In the genomic region with DNA sequence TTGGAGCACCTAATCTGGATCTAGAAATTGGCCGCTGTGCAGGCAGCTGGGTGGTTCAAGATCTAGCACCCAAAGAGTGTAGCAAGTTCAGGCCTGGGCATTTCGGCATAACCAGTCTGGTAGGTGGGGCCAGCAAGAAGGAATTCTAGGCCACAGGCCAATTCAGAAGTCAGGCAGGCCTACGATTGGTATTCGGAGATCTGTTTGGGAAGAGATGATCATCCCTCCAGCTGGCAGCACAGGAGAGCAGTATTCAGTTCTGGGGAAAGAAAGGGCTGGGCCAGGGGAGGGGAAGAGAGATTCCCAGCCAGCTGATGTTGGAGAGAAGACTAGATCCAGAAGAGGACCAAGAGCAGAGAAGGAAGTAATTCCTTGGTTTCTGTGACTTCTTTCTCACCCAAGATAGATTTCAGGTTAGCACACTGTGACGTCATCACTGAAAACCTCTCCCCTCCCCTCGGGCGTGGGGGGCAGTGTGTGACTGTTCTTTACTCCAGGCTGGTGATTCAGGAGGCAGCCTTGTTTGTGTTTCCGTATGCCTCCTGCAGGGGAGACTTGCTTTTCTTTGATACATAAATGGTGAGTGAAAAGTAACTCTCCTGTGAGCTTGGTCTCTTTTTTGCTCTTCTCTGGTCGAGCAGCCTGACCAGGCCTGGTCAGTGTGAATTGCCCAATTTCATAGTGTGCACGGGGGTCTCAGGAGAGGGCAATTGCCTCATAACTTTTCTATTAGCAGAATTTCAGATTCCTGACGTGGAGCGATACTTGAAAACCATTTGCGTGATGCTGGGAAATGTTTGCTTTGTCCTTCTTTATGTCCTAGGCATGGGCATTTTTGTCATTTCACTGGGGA, we compare ENCODE assay signal across 10 cellular contexts.
DNase-seq lines count a peak whose midpoint lies in the region; ATAC-seq and TF ChIP-seq lines count a peak whose summit lies in the region.
"Had no signal": no experiment of that assay in that cellular context is flagged by ENCODE, and none has a peak within 500 bp of the region (broad histone marks: within the 10 kb centered on the region; RNA-seq: fewer than 3 reads in every experiment).

No MANE protein-coding gene starts in this region.

- H3K4me1 ChIP-seq in HEK293 (ENCODE audit: control insufficient read depth, insufficient read depth, low read length) = peaks cover 20% of the 10 kb centered on the region
- H3K4me1 ChIP-seq in adipocyte (ENCODE audit: control insufficient read depth, insufficient read depth, low read length) = peaks cover 32% of the 10 kb centered on the region

- no peaks in the 10 kb centered on the region for H3K27me3 Mint-ChIP-seq in activated CD4-positive, alpha-beta memory T cell treated with anti-CD3 and anti-CD28 coated beads for 36 hours

- peak; percentile 58; the same call in 1 of the 2 replicates for TF ChIP-seq CTCF in HEK293 (tag by site-specific recombination; IDR thresholded peaks at IDR 0.05)

- intact Hi-C loops in left ventricle myocardium superior (cut with micrococcal nuclease) = no loop called here
- intact Hi-C loops in activated CD4-positive, alpha-beta memory T cell treated with anti-CD3 and anti-CD28 coated beads for 36 hours (cut with micrococcal nuclease) = no loop called here

- POLR2A ChIA-PET in HEK293 (lab: Yijun Ruan, JAX) = interaction anchor here (0.6 kb wide), 1 partner anchor 34 kb away, joined by 8 read pairs; no protein-coding TSS in a partner anchor
- POLR2A ChIA-PET in activated CD4-positive, alpha-beta memory T cell treated with anti-CD3 and anti-CD28 coated beads for 36 hours (lab: Charles Lee) = no interaction called here

- H3K36me3 ChIP-seq in HEK293 (ENCODE audit: control insufficient read depth in 2 of 2, insufficient read depth in 1 of 2, low read length in 2 of 2) (no peaks in the 10 kb centered on the region), adipocyte (ENCODE audit: control insufficient read depth, insufficient read depth, low read length, severe bottlenecking) (no peaks in the 10 kb centered on the region)
- H3K36me3 ChIP-seq: neutrophil had no signal

- H3K4me1 Mint-ChIP-seq in activated CD4-positive, alpha-beta memory T cell treated with anti-CD3 and anti-CD28 coated beads for 36 hours (ENCODE audit: low read depth) = no peaks in the 10 kb centered on the region

- no peaks in the 10 kb centered on the region for H3K36me3 Mint-ChIP-seq in activated CD4-positive, alpha-beta memory T cell treated with anti-CD3 and anti-CD28 coated beads for 36 hours

- no peaks in the 10 kb centered on the region for H3K27me3 ChIP-seq in adipocyte (replicated peaks; ENCODE audit: control insufficient read depth, insufficient read depth, low read length)
- H3K27me3 ChIP-seq: neutrophil had no signal

- H3K4me3 Mint-ChIP-seq in activated CD4-positive, alpha-beta memory T cell treated with anti-CD3 and anti-CD28 coated beads for 36 hours = no peak overlapping the region

- no peak overlapping the region for H3K4me3 ChIP-seq in HEK293 (ENCODE audit: low read depth, low read length)
- H3K4me3 ChIP-seq in adipocyte (ENCODE audit: low read length) = peak overlapping the region; percentile 58
- H3K4me3 ChIP-seq in skin epidermis = no peak overlapping the region

- no peaks in the 10 kb centered on the region for H3K9me3 Mint-ChIP-seq in activated CD4-positive, alpha-beta memory T cell treated with anti-CD3 and anti-CD28 coated beads for 36 hours

- peak; percentile 80 for ATAC-seq in left ventricle myocardium superior
- ATAC-seq in GM21367 (IDR thresholded peaks at IDR 0.05; ENCODE audit: unreplicated experiment) = no peak
- ATAC-seq in HG03175 (IDR thresholded peaks at IDR 0.05; ENCODE audit: unreplicated experiment) = no peak

- DNase-seq in adipocyte (ENCODE audit: low read depth) = peak; percentile 54
- DNase-seq in left ventricle myocardium superior = peak; percentile 40
- no peak for DNase-seq in activated CD4-positive, alpha-beta memory T cell treated with anti-CD3 and anti-CD28 coated beads for 36 hours
- no peak for DNase-seq in DMS79 (lab: John Stamatoyannopoulos, UW)
- DNase-seq: activated CD4-positive, alpha-beta T cell treated with anti-CD3 and anti-CD28 coated beads, Interleukin-2, amount 50 U/mL, for 48 hours had no signal

- peak overlapping the region; percentile 71 for H3K9ac ChIP-seq in adipocyte (ENCODE audit: low read length)

- H3K27ac ChIP-seq in HEK293 (ENCODE audit: extremely low read depth, low read depth, low read length) (no peak overlapping the region; the same call in 1 of the 2 replicates), skin epidermis (peak overlapping the region in 16 of 21 experiments; percentile 11 to 78 (median 52))
- H3K27ac ChIP-seq: neutrophil had no signal

- H3K9me3 ChIP-seq in HEK293 (ENCODE audit: control insufficient read depth, insufficient read depth, low read depth, low read length) = no peaks in the 10 kb centered on the region
- H3K9me3 ChIP-seq in adipocyte (ENCODE audit: control insufficient read depth, low read length) = no peaks in the 10 kb centered on the region
- H3K9me3 ChIP-seq: neutrophil had no signal

- CTCF ChIA-PET in HEK293 (lab: Yijun Ruan, JAX) = interaction anchor here (0.6 to 1.0 kb wide), 2 partner anchors 13 to 1154 kb away, joined by 3 read pairs; no protein-coding TSS in a partner anchor
- CTCF ChIA-PET in activated CD4-positive, alpha-beta memory T cell treated with anti-CD3 and anti-CD28 coated beads for 36 hours (lab: Charles Lee) = no interaction called here

- no peak overlapping the region for H3K27ac Mint-ChIP-seq in activated CD4-positive, alpha-beta memory T cell treated with anti-CD3 and anti-CD28 coated beads for 36 hours

TF ChIP-seq in HEK293, 187 proteins besides CTCF, POLR2A, EP300 and RAD21 (continues in another document):
- no peak for TF ChIP-seq ZNF391 (tag by site-specific recombination; IDR thresholded peaks at IDR 0.05; ENCODE audit: borderline replicate concordance, low read depth)
- no peak for TF ChIP-seq ZBTB1 (tag by site-specific recombination; IDR thresholded peaks at IDR 0.05)
- TF ChIP-seq TRIM28 (IDR thresholded peaks at IDR 0.05; ENCODE audit: borderline replicate concordance, low read length) = peak; percentile 34; the same call in 1 of the 2 replicates
- no peak for TF ChIP-seq ZNF514 (tag by site-specific recombination; IDR thresholded peaks at IDR 0.05)
- TF ChIP-seq, protein P1, sequence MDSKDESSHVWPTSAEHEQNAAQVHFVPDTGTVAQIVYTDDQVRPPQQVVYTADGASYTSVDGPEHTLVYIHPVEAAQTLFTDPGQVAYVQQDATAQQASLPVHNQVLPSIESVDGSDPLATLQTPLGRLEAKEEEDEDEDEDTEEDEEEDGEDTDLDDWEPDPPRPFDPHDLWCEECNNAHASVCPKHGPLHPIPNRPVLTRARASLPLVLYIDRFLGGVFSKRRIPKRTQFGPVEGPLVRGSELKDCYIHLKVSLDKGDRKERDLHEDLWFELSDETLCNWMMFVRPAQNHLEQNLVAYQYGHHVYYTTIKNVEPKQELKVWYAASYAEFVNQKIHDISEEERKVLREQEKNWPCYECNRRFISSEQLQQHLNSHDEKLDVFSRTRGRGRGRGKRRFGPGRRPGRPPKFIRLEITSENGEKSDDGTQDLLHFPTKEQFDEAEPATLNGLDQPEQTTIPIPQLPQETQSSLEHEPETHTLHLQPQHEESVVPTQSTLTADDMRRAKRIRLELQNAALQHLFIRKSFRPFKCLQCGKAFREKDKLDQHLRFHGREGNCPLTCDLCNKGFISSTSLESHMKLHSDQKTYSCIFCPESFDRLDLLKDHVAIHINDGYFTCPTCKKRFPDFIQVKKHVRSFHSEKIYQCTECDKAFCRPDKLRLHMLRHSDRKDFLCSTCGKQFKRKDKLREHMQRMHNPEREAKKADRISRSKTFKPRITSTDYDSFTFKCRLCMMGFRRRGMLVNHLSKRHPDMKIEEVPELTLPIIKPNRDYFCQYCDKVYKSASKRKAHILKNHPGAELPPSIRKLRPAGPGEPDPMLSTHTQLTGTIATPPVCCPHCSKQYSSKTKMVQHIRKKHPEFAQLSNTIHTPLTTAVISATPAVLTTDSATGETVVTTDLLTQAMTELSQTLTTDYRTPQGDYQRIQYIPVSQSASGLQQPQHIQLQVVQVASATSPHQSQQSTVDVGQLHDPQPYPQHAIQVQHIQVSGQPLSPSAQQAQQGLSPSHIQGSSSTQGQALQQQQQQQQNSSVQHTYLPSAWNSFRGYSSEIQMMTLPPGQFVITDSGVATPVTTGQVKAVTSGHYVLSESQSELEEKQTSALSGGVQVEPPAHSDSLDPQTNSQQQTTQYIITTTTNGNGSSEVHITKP (tag by site-specific recombination; IDR thresholded peaks at IDR 0.05) = 0 out of 2 replicates have a peak, but pooled peaks have one; percentile 32
- TF ChIP-seq PRDM1 (tag by site-specific recombination; IDR thresholded peaks at IDR 0.05) = peak; percentile 65
- TF ChIP-seq ZNF18 (tag by site-specific recombination; IDR thresholded peaks at IDR 0.05) = 0 out of 2 replicates have a peak, but pooled peaks have one; percentile 44
- peak; percentile 29; the same call in 1 of the 2 replicates for TF ChIP-seq SP7 (tag by site-specific recombination; IDR thresholded peaks at IDR 0.05)
- peak; percentile 64 for TF ChIP-seq ZNF366 (tag by site-specific recombination; conservative IDR thresholded peaks at IDR 0.05)
- no peak for TF ChIP-seq ZNF830 (tag by site-specific recombination; IDR thresholded peaks at IDR 0.05; ENCODE audit: low read depth)
- TF ChIP-seq ZNF629 (tag by site-specific recombination; IDR thresholded peaks at IDR 0.05) = peak; percentile 92
- TF ChIP-seq ZBTB21 (tag by site-specific recombination; IDR thresholded peaks at IDR 0.05) = peak; percentile 90

Comparison
In these comparisons a context has a peak if more than half of its experiments do, and no peak if none do; other contexts are left out.
1. DNase-seq: peak in adipocyte (single experiment) and left ventricle myocardium superior (single experiment); none in activated CD4-positive, alpha-beta memory T cell treated with anti-CD3 and anti-CD28 coated beads for 36 hours (single experiment) and DMS79 (single experiment).